In genomic region chr1:209390764-209391163, GRCh38 we compare ENCODE assay signal across 25 cellular contexts.
"Had no signal": no experiment of that assay in that cellular context is flagged by ENCODE, and none has a peak within 500 bp of the region (broad histone marks: within the 10 kb centered on the region; RNA-seq: fewer than 3 reads in every experiment).

No MANE protein-coding gene starts in this region.

- ATAC-seq: activated T-helper 17 cell treated with anti-CD3 and anti-CD28 coated beads, Interleukin-2, amount 50 U/mL, for 72 hours; T-helper 17 cell had no signal

- H3K27me3 ChIP-seq: brain microvascular endothelial cell, Peyer's patch had no signal

- H3K36me3 Mint-ChIP-seq: activated CD4-positive, alpha-beta memory T cell treated with anti-CD3 and anti-CD28 coated beads for 36 hours; activated naive CD8-positive, alpha-beta T cell treated with anti-CD3 and anti-CD28 coated beads for 36 hours had no signal

- H3K4me1 ChIP-seq: Peyer's patch had no signal

- H3K4me1 Mint-ChIP-seq: activated B cell treated with CpG ODN at 0.5 μM for 24 hours; activated CD4-positive, alpha-beta T cell treated with anti-CD3 and anti-CD28 coated beads, Interleukin-2, amount 10 ng/mL, durations not matched to agents 7 days and 5 days; activated naive CD8-positive, alpha-beta T cell treated with anti-CD3 and anti-CD28 coated beads for 36 hours; activated T-helper 17 cell treated with anti-CD3 and anti-CD28 coated beads, Interleukin-2, amount 50 U/mL, for 72 hours; T-helper 17 cell had no signal

- H3K27ac Mint-ChIP-seq: activated B cell treated with CpG ODN at 0.5 μM for 24 hours; activated CD4-positive, alpha-beta memory T cell treated with anti-CD3 and anti-CD28 coated beads for 36 hours; activated CD4-positive, alpha-beta T cell treated with anti-CD3 and anti-CD28 coated beads, Interleukin-2, amount 10 ng/mL, durations not matched to agents 7 days and 5 days; activated naive CD4-positive, alpha-beta T cell treated with anti-CD3 and anti-CD28 coated beads for 36 hours; activated naive CD8-positive, alpha-beta T cell treated with anti-CD3 and anti-CD28 coated beads for 36 hours; activated T-helper 17 cell treated with anti-CD3 and anti-CD28 coated beads, Interleukin-2, amount 50 U/mL, for 72 hours; T-helper 17 cell had no signal

- H3K27ac ChIP-seq: brain microvascular endothelial cell, KMS-11, Peyer's patch had no signal

- DNase-seq: activated B cell treated with CpG ODN at 0.5 μM for 24 hours; activated CD4-positive, alpha-beta memory T cell treated with anti-CD3 and anti-CD28 coated beads for 36 hours; activated CD4-positive, alpha-beta T cell treated with anti-CD3 and anti-CD28 coated beads for 1 hour; activated CD4-positive, alpha-beta T cell treated with anti-CD3 and anti-CD28 coated beads, Interleukin-2, amount 10 ng/mL, durations not matched to agents 7 days and 5 days; activated CD8-positive, alpha-beta memory T cell treated with anti-CD3 and anti-CD28 coated beads for 24 hours; activated gamma-delta T cell; activated naive CD4-positive, alpha-beta T cell treated with anti-CD3 and anti-CD28 coated beads for 36 hours; activated naive CD8-positive, alpha-beta T cell treated with anti-CD3 and anti-CD28 coated beads for 36 hours; activated T-cell treated with anti-CD3 and anti-CD28 coated beads for 4 hours; activated T-cell treated with anti-CD3 and anti-CD28 coated beads, Interleukin-2, amount 50 U/mL, for 48 hours; brain microvascular endothelial cell; MM.1S; NCI-H1105 treated with DMSO at 0.1 percent for 48 hours; NCI-H1436 treated with DMSO at 0.1 percent for 48 hours; NCI-H187; NCI-H2081; NCI-H510A treated with DMSO at 0.1 percent for 48 hours; NCI-H69; NK-92 treated with Interleukin-12 subunit alpha and Interleukin-12 subunit beta, amount 100 ng/mL, for 24 hours; Peyer's patch; SIG-M5; T-helper 17 cell; T-helper 9 cell had no signal

- H3K9me3 Mint-ChIP-seq: activated B cell treated with CpG ODN at 0.5 μM for 24 hours; activated CD4-positive, alpha-beta memory T cell treated with anti-CD3 and anti-CD28 coated beads for 36 hours; activated CD4-positive, alpha-beta T cell treated with anti-CD3 and anti-CD28 coated beads, Interleukin-2, amount 10 ng/mL, durations not matched to agents 7 days and 5 days; activated naive CD4-positive, alpha-beta T cell treated with anti-CD3 and anti-CD28 coated beads for 36 hours; activated naive CD8-positive, alpha-beta T cell treated with anti-CD3 and anti-CD28 coated beads for 36 hours; activated T-helper 17 cell treated with anti-CD3 and anti-CD28 coated beads, Interleukin-2, amount 50 U/mL, for 72 hours had no signal

- H3K4me3 Mint-ChIP-seq: activated B cell treated with CpG ODN at 0.5 μM for 24 hours; activated CD4-positive, alpha-beta memory T cell treated with anti-CD3 and anti-CD28 coated beads for 36 hours; activated CD4-positive, alpha-beta T cell treated with anti-CD3 and anti-CD28 coated beads, Interleukin-2, amount 10 ng/mL, durations not matched to agents 7 days and 5 days; activated naive CD4-positive, alpha-beta T cell treated with anti-CD3 and anti-CD28 coated beads for 36 hours; activated naive CD8-positive, alpha-beta T cell treated with anti-CD3 and anti-CD28 coated beads for 36 hours; activated T-helper 17 cell treated with anti-CD3 and anti-CD28 coated beads, Interleukin-2, amount 50 U/mL, for 72 hours; T-helper 17 cell had no signal
